26 cellular contexts compared by ENCODE assay signal in genomic region chr19:54502518-54503048, GRCh38. TPM values are rescaled to one million over a fixed set of nuclear protein-coding genes. Genes with fewer than 3 reads are reported as not detected.
DNase-seq lines count a peak whose midpoint lies in the region; ATAC-seq, FAIRE-seq and TF ChIP-seq lines count a peak whose summit lies in the region.
"Had no signal": no experiment of that assay in that cellular context is flagged by ENCODE, and none has a peak within 500 bp of the region (broad histone marks: within the 10 kb centered on the region; RNA-seq: fewer than 3 reads in every experiment).

LAIR2 (plus strand) TSS chr19:54502831; CDS start chr19:54502919, 88 bp downstream.

- H3K9me2 ChIP-seq in Loucy (replicated peaks; ENCODE audit: low read depth, low read length), result no peaks in the 10 kb centered on the region

- no peaks in the 10 kb centered on the region for H3K9me3 ChIP-seq in Loucy (ENCODE audit: insufficient read depth, low read depth, low read length)
- H3K9me3 ChIP-seq: heart left ventricle, MG63, upper lobe of right lung had no signal

- no peak for FAIRE-seq in urothelium cell line (lab: Jason Lieb, UNC)

- peaks cover 0 to 3% of the 10 kb centered on the region in 2 donors for H3K36me3 Mint-ChIP-seq in activated T-cell treated with anti-CD3 and anti-CD28 coated beads, Interleukin-2, amount 50 U/mL, for 72 hours (ENCODE audit: insufficient read depth in 2 of 2)
- H3K36me3 Mint-ChIP-seq in activated naive CD4-positive, alpha-beta T cell treated with anti-CD3 and anti-CD28 coated beads, Interleukin-2, amount 50 U/mL, for 72 hours, result peaks cover 0 to 4% of the 10 kb centered on the region in 2 donors
- H3K36me3 Mint-ChIP-seq in stimulated activated naive CD8-positive, alpha-beta T cell treated with anti-CD3 and anti-CD28 coated beads, Interleukin-15, Interleukin-2, amounts not matched to agents 100 ng/mL and 50 ng/mL, for 24 hours (ENCODE audit: low read depth), result no peaks in the 10 kb centered on the region
- H3K36me3 Mint-ChIP-seq: IgD-negative memory B cell had no signal

- peak in 1 of 2 donors; percentile 38 for DNase-seq in activated T-cell treated with anti-CD3 and anti-CD28 coated beads, Interleukin-2, amount 50 U/mL, for 72 hours
- DNase-seq in activated T-cell treated with anti-CD3 and anti-CD28 coated beads for 4 hours (no peak), Right ventricle myocardium inferior (ENCODE audit: missing footprints) (no peak), urothelium cell line (ENCODE audit: low spot score) (no peak)
- peak in 1 of 2 donors; percentile 52 for DNase-seq in activated naive CD4-positive, alpha-beta T cell treated with anti-CD3 and anti-CD28 coated beads, Interleukin-2, amount 50 U/mL, for 72 hours (ENCODE audit: low spot score in 2 of 2)
- DNase-seq: activated B cell treated with CpG ODN at 0.5 μM for 24 hours; activated gamma-delta T cell; aorta; H7; heart left ventricle; left colon; MG63; NCI-H146; NCI-H2171; NCI-H526 treated with DMSO at 0.1 percent for 48 hours; stimulated activated CD4-positive, alpha-beta T cell treated with anti-CD3 and anti-CD28 coated beads, Interleukin-4, amount 100 ng/mL, for 4 hours; T1000; upper lobe of right lung had no signal

- peaks cover 4% of the 10 kb centered on the region for H3K79me2 ChIP-seq in Loucy (ENCODE audit: insufficient read depth, low read length)

- H3K27me3 ChIP-seq in Loucy (ENCODE audit: insufficient read depth, low read length, poor library complexity, severe bottlenecking), result no peaks in the 10 kb centered on the region

- ATAC-seq in activated T-cell treated with anti-CD3 and anti-CD28 coated beads, Interleukin-2, amount 50 U/mL, for 72 hours (replicated peaks in 1 of 2), result peak; percentile 48 to 87
- peak; percentile 58 to 71 for ATAC-seq in activated naive CD4-positive, alpha-beta T cell treated with anti-CD3 and anti-CD28 coated beads, Interleukin-2, amount 50 U/mL, for 72 hours
- ATAC-seq in Right ventricle myocardium inferior, result no peak
- ATAC-seq in HG02642 (IDR thresholded peaks at IDR 0.05; ENCODE audit: poor library complexity, unreplicated experiment), result no peak
- ATAC-seq: heart left ventricle; left colon; naive thymus-derived CD4-positive, alpha-beta T cell; SK-N-SH treated with all-trans-retinoic acid at 6 μM for 48 hours; upper lobe of right lung had no signal

- peak within 1 kb of the TSS; percentile 52 for H3K9ac ChIP-seq in Loucy (ENCODE audit: low read depth, low read length, poor library complexity, severe bottlenecking)

- peak within 1 kb of the TSS; percentile 66 for H3K4me2 ChIP-seq in Loucy (ENCODE audit: low read depth, low read length, poor library complexity, severe bottlenecking)

- H3F3A ChIP-seq in Loucy (ENCODE audit: low read depth), result no peaks in the 10 kb centered on the region

- TF ChIP-seq CTCF in Loucy (conservative IDR thresholded peaks at IDR 0.05; ENCODE audit: low read length), result no peak

- H3K4me3 ChIP-seq in Loucy (ENCODE audit: low read length, poor library complexity, severe bottlenecking), result peak within 1 kb of the TSS; percentile 67
- H3K4me3 ChIP-seq: heart left ventricle, MG63, upper lobe of right lung had no signal

- H3K36me3 ChIP-seq in Loucy (ENCODE audit: insufficient read depth, low read length), result no peaks in the 10 kb centered on the region
- H3K36me3 ChIP-seq: heart left ventricle, MG63, upper lobe of right lung had no signal

- H3K4me1 Mint-ChIP-seq in activated T-cell treated with anti-CD3 and anti-CD28 coated beads, Interleukin-2, amount 50 U/mL, for 72 hours (ENCODE audit: low read depth), result peaks cover 49% of the 10 kb centered on the region
- H3K4me1 Mint-ChIP-seq in stimulated activated naive CD8-positive, alpha-beta T cell treated with anti-CD3 and anti-CD28 coated beads, Interleukin-15, Interleukin-2, amounts not matched to agents 100 ng/mL and 50 ng/mL, for 24 hours (ENCODE audit: low read depth), result peaks cover 34% of the 10 kb centered on the region

- intact Hi-C loops in Right ventricle myocardium inferior (cut with DNase I), result no loop called here

- peak within 1 kb of the TSS in 1 of 2 donors; percentile 77 for H3K4me3 Mint-ChIP-seq in activated T-cell treated with anti-CD3 and anti-CD28 coated beads, Interleukin-2, amount 50 U/mL, for 72 hours
- no peak within 1 kb of the TSS for H3K4me3 Mint-ChIP-seq in stimulated activated naive CD8-positive, alpha-beta T cell treated with anti-CD3 and anti-CD28 coated beads, Interleukin-15, Interleukin-2, amounts not matched to agents 100 ng/mL and 50 ng/mL, for 24 hours
- H3K4me3 Mint-ChIP-seq: activated B cell treated with CpG ODN at 0.5 μM for 24 hours, IgD-negative memory B cell had no signal

- H3K4me1 ChIP-seq in Loucy (ENCODE audit: insufficient read depth, low read length, poor library complexity, severe bottlenecking), result peaks cover 10% of the 10 kb centered on the region
- H3K4me1 ChIP-seq: heart left ventricle, upper lobe of right lung had no signal

- H3K27ac Mint-ChIP-seq in activated T-cell treated with anti-CD3 and anti-CD28 coated beads, Interleukin-2, amount 50 U/mL, for 72 hours, result no peak within 1 kb of the TSS
- peak within 1 kb of the TSS in 1 of 2 donors; percentile 57 for H3K27ac Mint-ChIP-seq in activated naive CD4-positive, alpha-beta T cell treated with anti-CD3 and anti-CD28 coated beads, Interleukin-2, amount 50 U/mL, for 72 hours
- H3K27ac Mint-ChIP-seq in stimulated activated naive CD8-positive, alpha-beta T cell treated with anti-CD3 and anti-CD28 coated beads, Interleukin-15, Interleukin-2, amounts not matched to agents 100 ng/mL and 50 ng/mL, for 24 hours, result peak within 1 kb of the TSS; percentile 63
- H3K27ac Mint-ChIP-seq: activated B cell treated with CpG ODN at 0.5 μM for 24 hours, IgD-negative memory B cell had no signal

- H2AFZ ChIP-seq in Loucy (ENCODE audit: low read length), result peak within 1 kb of the TSS; percentile 51; the same call in 1 of the 2 replicates

- no peaks in the 10 kb centered on the region for H3K9me3 Mint-ChIP-seq in activated T-cell treated with anti-CD3 and anti-CD28 coated beads, Interleukin-2, amount 50 U/mL, for 72 hours
- no peaks in the 10 kb centered on the region for H3K9me3 Mint-ChIP-seq in activated naive CD4-positive, alpha-beta T cell treated with anti-CD3 and anti-CD28 coated beads, Interleukin-2, amount 50 U/mL, for 72 hours
- no peaks in the 10 kb centered on the region for H3K9me3 Mint-ChIP-seq in stimulated activated naive CD8-positive, alpha-beta T cell treated with anti-CD3 and anti-CD28 coated beads, Interleukin-15, Interleukin-2, amounts not matched to agents 100 ng/mL and 50 ng/mL, for 24 hours

- H4K20me1 ChIP-seq in Loucy (ENCODE audit: insufficient read depth, low read length, poor library complexity, severe bottlenecking), result no peaks in the 10 kb centered on the region

- peaks cover 14% of the 10 kb centered on the region for H3K27me3 Mint-ChIP-seq in activated T-cell treated with anti-CD3 and anti-CD28 coated beads, Interleukin-2, amount 50 U/mL, for 72 hours (ENCODE audit: low read depth)
- peaks cover 42% of the 10 kb centered on the region for H3K27me3 Mint-ChIP-seq in stimulated activated naive CD8-positive, alpha-beta T cell treated with anti-CD3 and anti-CD28 coated beads, Interleukin-15, Interleukin-2, amounts not matched to agents 100 ng/mL and 50 ng/mL, for 24 hours

RNA-seq across cellular contexts. Expression of gene LAIR2, which starts in this region (rescaled TPM):
- total RNA-seq in activated T-cell treated with anti-CD3 and anti-CD28 coated beads, Interleukin-2, amount 50 U/mL, for 72 hours, result 10 to 100 TPM in 1 of 2 donors, under 1 TPM in 1; 0.83 to 14.2 TPM
- total RNA-seq in activated naive CD4-positive, alpha-beta T cell treated with anti-CD3 and anti-CD28 coated beads, Interleukin-2, amount 50 U/mL, for 72 hours, result 1 to 10 TPM; 1.7 to 8.4 TPM
- not detected for total RNA-seq in Right ventricle myocardium inferior
- total RNA-seq: activated B cell treated with CpG ODN at 0.5 μM for 24 hours, cardiac septum, H7, left colon, osteoblast, upper lobe of right lung had no signal

Comparison
In these comparisons a context has a peak if more than half of its experiments do, and no peak if none do; other contexts are left out.
1. ATAC-seq: peak in activated T-cell treated with anti-CD3 and anti-CD28 coated beads, Interleukin-2, amount 50 U/mL, for 72 hours (2 of 2) and activated naive CD4-positive, alpha-beta T cell treated with anti-CD3 and anti-CD28 coated beads, Interleukin-2, amount 50 U/mL, for 72 hours (2 of 2); none in Right ventricle myocardium inferior (single experiment) and HG02642 (single experiment).